Comparison of ENCODE assay signal across 5 cellular contexts in genomic region chr12:70739741-70740140, GRCh38.
"Had no signal": no experiment of that assay in that cellular context is flagged by ENCODE, and none has a peak within 500 bp of the region (broad histone marks: within the 10 kb centered on the region; RNA-seq: fewer than 3 reads in every experiment).

No MANE protein-coding gene starts in this region.

- H3K27ac ChIP-seq: HL-60 had no signal

- H2AFZ ChIP-seq: GM23338 had no signal

- DNase-seq: H9, HCEC 1CT, KBM-7 had no signal

- H3K4me3 ChIP-seq: GM23338 had no signal

- H3K4me2 ChIP-seq: GM23338 had no signal
